Comparison of ENCODE assay signal across 13 cellular contexts in the genomic region with DNA sequence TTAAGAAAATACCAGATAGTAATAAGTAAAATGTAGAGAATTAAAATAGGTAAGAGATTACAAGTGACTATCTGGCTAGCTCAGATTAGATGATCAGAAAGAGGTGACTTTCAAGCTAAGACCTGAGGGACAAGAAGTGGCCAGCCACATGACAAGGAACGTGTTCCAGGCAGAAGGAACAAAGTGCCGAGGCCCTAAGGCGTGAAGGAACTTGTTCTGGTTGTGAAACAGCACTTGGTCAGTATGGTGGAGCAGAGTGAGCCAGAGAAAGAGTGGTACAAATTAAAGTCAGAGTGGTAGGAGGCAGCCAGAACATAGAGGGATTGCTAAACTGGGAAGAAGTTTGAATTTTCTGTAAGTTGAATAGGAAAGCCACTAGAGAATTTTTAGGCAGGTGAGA.
A peak's percentile ranks its signal among the peaks of the same experiment; 100 is the strongest.
DNase-seq lines count a peak whose midpoint lies in the region; ATAC-seq and TF ChIP-seq lines count a peak whose summit lies in the region.
"Had no signal": no experiment of that assay in that cellular context is flagged by ENCODE, and none has a peak within 500 bp of the region (broad histone marks: within the 10 kb centered on the region; RNA-seq: fewer than 3 reads in every experiment).

No MANE protein-coding gene starts in this region.

- no peak overlapping the region for H2AFZ ChIP-seq in trophoblast cell (ENCODE audit: insufficient read depth, low read length, poor library complexity)
- H2AFZ ChIP-seq: GM23338 had no signal

- H3K4me2 ChIP-seq in trophoblast cell (ENCODE audit: low read length) (no peak overlapping the region), mesendoderm (ENCODE audit: low read length) (no peak overlapping the region)
- H3K4me2 ChIP-seq: BLaER1 treated with 17β-estradiol and CSF1 and Interleukin-3, amounts not matched to agents 10 nM and 100 nM; GM23338 had no signal

- H3K9ac ChIP-seq in trophoblast cell (ENCODE audit: low read length) (no peak overlapping the region), mesendoderm (ENCODE audit: low read length) (no peak overlapping the region)
- H3K9ac ChIP-seq: BLaER1 treated with 17β-estradiol and CSF1 and Interleukin-3, amounts not matched to agents 10 nM and 100 nM had no signal

- H3K27me3 ChIP-seq in trophoblast cell (ENCODE audit: insufficient read depth, low read length) (no peaks in the 10 kb centered on the region), mesendoderm (ENCODE audit: insufficient read depth, low read length, poor library complexity) (no peaks in the 10 kb centered on the region)
- H3K27me3 ChIP-seq: BLaER1 treated with 17β-estradiol and CSF1 and Interleukin-3, amounts not matched to agents 10 nM and 100 nM had no signal

- H3K79me1 ChIP-seq in trophoblast cell (ENCODE audit: low read length), result no peaks in the 10 kb centered on the region
- no peaks in the 10 kb centered on the region for H3K79me1 ChIP-seq in mesendoderm (ENCODE audit: low read length)

- H3K4me3 ChIP-seq in epithelial cell of esophagus (ENCODE audit: low read length) (no peak overlapping the region), trophoblast cell (ENCODE audit: low read depth, low read length) (no peak overlapping the region), mesendoderm (ENCODE audit: low read length) (no peak overlapping the region)
- H3K4me3 ChIP-seq: BLaER1 treated with 17β-estradiol and CSF1 and Interleukin-3, amounts not matched to agents 10 nM and 100 nM; GM23338 had no signal

- H3K14ac ChIP-seq in trophoblast cell (ENCODE audit: low read length), result no peak overlapping the region

- no peaks in the 10 kb centered on the region for H3K79me2 ChIP-seq in trophoblast cell (ENCODE audit: control insufficient read depth, insufficient read depth, low read length, poor library complexity)
- no peaks in the 10 kb centered on the region for H3K79me2 ChIP-seq in mesendoderm (ENCODE audit: control insufficient read depth, insufficient read depth, low read length)

- no peak overlapping the region for H3K4ac ChIP-seq in trophoblast cell (ENCODE audit: low read depth, low read length)
- H3K4ac ChIP-seq in mesendoderm (ENCODE audit: low read depth, low read length), result no peak overlapping the region

- H3K27ac ChIP-seq in trophoblast cell (ENCODE audit: low read depth, low read length) (no peak overlapping the region), mesendoderm (ENCODE audit: low read depth, low read length) (no peak overlapping the region)
- H3K27ac ChIP-seq: BLaER1 treated with 17β-estradiol and CSF1 and Interleukin-3, amounts not matched to agents 10 nM and 100 nM had no signal

- H2BK5ac ChIP-seq in trophoblast cell (ENCODE audit: low read depth, low read length, poor library complexity) (no peak overlapping the region), mesendoderm (ENCODE audit: low read length) (no peak overlapping the region)

- H3K4me1 ChIP-seq in trophoblast cell (ENCODE audit: control insufficient read depth in 1 of 2, insufficient read depth in 2 of 2, low read length in 2 of 2) (no peaks in the 10 kb centered on the region), mesendoderm (ENCODE audit: control insufficient read depth, low read depth, low read length) (peaks cover 8% of the 10 kb centered on the region)

- peak; percentile 29 for DNase-seq in SKM-1 (lab: John Stamatoyannopoulos, UW; ENCODE audit: unreplicated experiment)
- peak; percentile 85 for DNase-seq in epithelial cell of esophagus (ENCODE audit: low read depth)
- peak; percentile 27 to 55 for DNase-seq in trophoblast cell
- DNase-seq in mesendoderm, result no peak
- no peak for DNase-seq in middle frontal gyrus (ENCODE audit: extremely low spot score, low spot score)
- no peak for DNase-seq in DMS 273 treated with DMSO at 0.1 percent for 48 hours (lab: John Stamatoyannopoulos, UW)
- DNase-seq: ACHN; CD4-positive, CD25-positive, alpha-beta regulatory T cell; H7; IMR-90 had no signal

- no peak overlapping the region for H2BK12ac ChIP-seq in trophoblast cell (ENCODE audit: low read length)

- H4K91ac ChIP-seq in trophoblast cell (ENCODE audit: low read depth, low read length), result no peak overlapping the region

- no peak overlapping the region for H4K12ac ChIP-seq in trophoblast cell (ENCODE audit: low read depth, low read length)

- H2AK5ac ChIP-seq in trophoblast cell (ENCODE audit: low read length), result no peak overlapping the region
- H2AK5ac ChIP-seq in mesendoderm (ENCODE audit: low read length), result no peak overlapping the region

- no peak overlapping the region for H3K23ac ChIP-seq in trophoblast cell (ENCODE audit: low read length)
- no peak overlapping the region for H3K23ac ChIP-seq in mesendoderm (ENCODE audit: low read length)

- H3K9me3 ChIP-seq in trophoblast cell (ENCODE audit: insufficient read depth, low read depth, low read length), result no peaks in the 10 kb centered on the region

- no peak overlapping the region for H3K56ac ChIP-seq in mesendoderm (ENCODE audit: low read length)

- no peak for ATAC-seq in GM18520 (IDR thresholded peaks at IDR 0.05; ENCODE audit: unreplicated experiment)
- ATAC-seq: GM23338 had no signal

- WGBS in trophoblast cell (ENCODE audit: extremely low coverage, insufficient coverage, insufficient read length), result no CpG with 5 or more reads among the region's 3 CpGs
- no CpG with 5 or more reads among the region's 3 CpGs for WGBS in mesendoderm (ENCODE audit: extremely low coverage, insufficient coverage, low lambda C conversion rate)

- no peak overlapping the region for H4K5ac ChIP-seq in mesendoderm (ENCODE audit: low read length)

- TF ChIP-seq CTCF in epithelial cell of esophagus (IDR thresholded peaks at IDR 0.05; ENCODE audit: insufficient read depth, low read depth, low read length, missing control alignments), result no peak

- H4K8ac ChIP-seq in trophoblast cell (ENCODE audit: low read depth, low read length) (no peak overlapping the region), mesendoderm (ENCODE audit: low read depth, low read length) (no peak overlapping the region)

- H3K18ac ChIP-seq in trophoblast cell (ENCODE audit: low read length) (no peak overlapping the region), mesendoderm (ENCODE audit: low read length) (no peak overlapping the region)

- H2BK120ac ChIP-seq in trophoblast cell (ENCODE audit: insufficient read depth, low read length, poor library complexity), result no peak overlapping the region
- no peak overlapping the region for H2BK120ac ChIP-seq in mesendoderm (ENCODE audit: low read depth, low read length)

- H3K36me3 ChIP-seq in trophoblast cell (ENCODE audit: control insufficient read depth in 1 of 2, insufficient read depth in 2 of 2, low read length in 2 of 2) (no peaks in the 10 kb centered on the region), mesendoderm (ENCODE audit: control insufficient read depth, insufficient read depth, low read length) (no peaks in the 10 kb centered on the region)
- H3K36me3 ChIP-seq: BLaER1 treated with 17β-estradiol and CSF1 and Interleukin-3, amounts not matched to agents 10 nM and 100 nM had no signal

- H2BK15ac ChIP-seq in mesendoderm (replicated peaks; ENCODE audit: low read depth), result no peak overlapping the region

Comparison
In these comparisons a context has a peak if more than half of its experiments do, and no peak if none do; other contexts are left out.
1. DNase-seq: peak in SKM-1 (single experiment), epithelial cell of esophagus (single experiment) and trophoblast cell (2 of 2); none in mesendoderm (single experiment), middle frontal gyrus (single experiment) and DMS 273 treated with DMSO at 0.1 percent for 48 hours (single experiment).